Comparison of ENCODE assay signal across 8 cellular contexts in the genomic region with DNA sequence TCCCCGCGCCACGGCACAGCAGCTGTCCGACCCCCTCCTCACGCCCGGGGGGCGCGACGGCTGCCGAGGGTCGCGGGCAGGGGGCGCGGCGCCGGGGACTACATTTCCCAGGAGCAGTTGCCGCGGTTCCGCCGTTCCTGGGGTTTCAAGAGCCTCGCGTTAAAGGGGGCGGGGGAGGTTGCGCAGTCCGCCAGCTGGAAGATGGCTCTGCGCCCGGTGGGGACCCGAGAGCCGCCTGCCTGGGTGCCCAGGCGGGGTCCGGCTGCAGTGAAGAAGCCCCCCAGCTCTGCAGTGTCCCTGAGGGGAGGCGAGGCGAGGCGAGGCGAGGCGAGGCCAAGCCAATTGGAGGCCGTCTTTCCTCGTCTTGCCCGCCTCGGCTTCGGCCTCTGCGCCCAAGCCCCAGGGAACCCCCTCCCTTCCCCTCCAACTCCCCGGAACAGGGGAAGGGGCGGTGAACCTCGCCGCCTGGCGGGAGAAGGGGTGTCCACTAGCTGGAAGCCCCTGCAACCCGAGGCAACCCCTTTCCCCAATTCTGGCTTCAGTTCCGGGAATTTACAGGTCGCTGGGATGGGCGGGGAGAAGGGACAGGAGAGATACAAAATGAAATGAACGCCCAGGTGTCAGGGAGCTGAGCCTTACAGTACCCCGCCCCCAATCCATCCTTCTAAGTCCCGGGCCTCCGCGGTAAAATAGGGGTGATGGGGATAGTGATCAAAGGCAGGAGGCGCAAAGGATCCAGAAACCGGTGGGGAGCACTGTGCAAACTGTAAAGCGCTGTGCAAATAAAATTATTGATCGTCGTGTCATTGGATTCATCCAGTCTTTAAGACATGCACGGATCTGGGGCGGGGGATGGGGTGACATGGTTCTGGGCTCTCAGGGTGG. TPM values are rescaled to one million over a fixed set of nuclear protein-coding genes. Genes with fewer than 3 reads are reported as not detected.
DNase-seq lines count a peak whose midpoint lies in the region; ATAC-seq, FAIRE-seq and TF ChIP-seq lines count a peak whose summit lies in the region.

No MANE protein-coding gene starts in this region.

- WGBS in small intestine, 3 donors, result 1 to 2% (median 1%) methylated on average over 53 to 63 of the region's 63 CpGs

- peaks cover 3 to 5% of the 10 kb centered on the region in 2 donors for H3K4me1 ChIP-seq in small intestine (ENCODE audit: control insufficient read depth in 2 of 2, insufficient read depth in 1 of 2, low read depth in 1 of 2, low read length in 1 of 2)

- FAIRE-seq in bronchial epithelial cell (lab: Jason Lieb, UNC) (no peak), islet of Langerhans (lab: Jason Lieb, UNC) (peak; percentile 5), small intestine (lab: Jason Lieb, UNC) (no peak)

- H3K4me3 ChIP-seq in GM06990 (replicated peaks; ENCODE audit: low read depth, low read length), result peak overlapping the region; percentile 53
- peak overlapping the region; percentile 62 for H3K4me3 ChIP-seq in bronchial epithelial cell (ENCODE audit: low read depth, low read length)
- peak overlapping the region; percentile 61 to 65 for H3K4me3 ChIP-seq in small intestine (ENCODE audit: low read depth in 1 of 2, low read length in 2 of 2)

- peak; percentile 56 for DNase-seq in AG08395 (ENCODE audit: low spot score)
- no peak for DNase-seq in GM06990 (ENCODE audit: extremely low read depth, insufficient read length)
- peak; percentile 37 for DNase-seq in NOMO-1 treated with dmso at 0.1 percent for 144 hours (lab: John Stamatoyannopoulos, UW; ENCODE audit: unreplicated experiment)
- no peak for DNase-seq in bronchial epithelial cell (ENCODE audit: low read depth)
- DNase-seq in small intestine, result peak; percentile 57
- DNase-seq in NCI-H226, result no peak

- TF ChIP-seq CTCF in GM06990 (IDR thresholded peaks at IDR 0.05; ENCODE audit: insufficient read depth, low read length, poor library complexity, severe bottlenecking) (no peak), bronchial epithelial cell (IDR thresholded peaks at IDR 0.05; ENCODE audit: insufficient read depth, low read length, severe bottlenecking) (no peak)

- ATAC-seq in GM21825 (IDR thresholded peaks at IDR 0.05; ENCODE audit: unreplicated experiment), result no peak

- H3K36me3 ChIP-seq in GM06990 (ENCODE audit: control insufficient read depth, insufficient read depth, low read length) (no peaks in the 10 kb centered on the region), bronchial epithelial cell (ENCODE audit: control insufficient read depth, insufficient read depth, low read length) (no peaks in the 10 kb centered on the region), small intestine (ENCODE audit: control insufficient read depth in 2 of 2, insufficient read depth in 2 of 2, low read length in 2 of 2) (no peaks in the 10 kb centered on the region)

- H3K27me3 ChIP-seq in GM06990 (replicated peaks; ENCODE audit: control insufficient read depth, insufficient read depth, low read length) (peaks cover 10% of the 10 kb centered on the region; the same call in 1 of the 2 replicates), bronchial epithelial cell (ENCODE audit: control insufficient read depth, insufficient read depth, low read length) (no peaks in the 10 kb centered on the region), small intestine (ENCODE audit: control insufficient read depth in 2 of 2, insufficient read depth in 2 of 2, low read length in 2 of 2) (no peaks in the 10 kb centered on the region)

- peak overlapping the region; percentile 42 to 84 for H3K27ac ChIP-seq in small intestine (ENCODE audit: low read depth in 1 of 2, low read length in 1 of 2)

- no peaks in the 10 kb centered on the region for H3K9me3 ChIP-seq in small intestine (ENCODE audit: control insufficient read depth, low read depth)

RNA-seq across cellular contexts. Expression of a gene that starts 5.2 kb away (rescaled TPM):
- total RNA-seq in bronchial epithelial cell, result 12.8 and 27.6 TPM in 2 replicates
- 10 to 100 TPM in 1 of 3 donors, 1 to 10 TPM in 2; 2.9 to 12.3 (median 6.8) TPM for polyA plus RNA-seq in small intestine

RNA-seq across cellular contexts. Expression of a gene that starts 20.6 kb away (rescaled TPM):
- not detected in 2 replicates for total RNA-seq in bronchial epithelial cell
- polyA plus RNA-seq in small intestine, result not detected

RNA-seq across cellular contexts. Expression of a gene that starts 41.6 kb away (rescaled TPM):
- 18.7 and 18.9 TPM in 2 replicates for total RNA-seq in bronchial epithelial cell
- polyA plus RNA-seq in small intestine, result 10 to 100 TPM; 15.4 to 21.7 (median 19.6) TPM

RNA-seq across cellular contexts. Expression of a gene that starts 46.7 kb away (rescaled TPM):
- 267 and 420 TPM in 2 replicates for total RNA-seq in bronchial epithelial cell
- polyA plus RNA-seq in small intestine, result 100 to 1,000 TPM; 176 to 381 (median 266) TPM

Comparison
In these comparisons a context has a peak if more than half of its experiments do, and no peak if none do; other contexts are left out.
1. DNase-seq: peak in AG08395 (single experiment), NOMO-1 treated with dmso at 0.1 percent for 144 hours (single experiment) and small intestine (single experiment); none in GM06990 (single experiment), bronchial epithelial cell (single experiment) and NCI-H226 (single experiment).
2. Peak in every context shown above with its lines, with median percentiles within 50 percentile points of each other: H3K4me3 ChIP-seq.